9 cellular contexts compared by ENCODE assay signal in the genomic region with DNA sequence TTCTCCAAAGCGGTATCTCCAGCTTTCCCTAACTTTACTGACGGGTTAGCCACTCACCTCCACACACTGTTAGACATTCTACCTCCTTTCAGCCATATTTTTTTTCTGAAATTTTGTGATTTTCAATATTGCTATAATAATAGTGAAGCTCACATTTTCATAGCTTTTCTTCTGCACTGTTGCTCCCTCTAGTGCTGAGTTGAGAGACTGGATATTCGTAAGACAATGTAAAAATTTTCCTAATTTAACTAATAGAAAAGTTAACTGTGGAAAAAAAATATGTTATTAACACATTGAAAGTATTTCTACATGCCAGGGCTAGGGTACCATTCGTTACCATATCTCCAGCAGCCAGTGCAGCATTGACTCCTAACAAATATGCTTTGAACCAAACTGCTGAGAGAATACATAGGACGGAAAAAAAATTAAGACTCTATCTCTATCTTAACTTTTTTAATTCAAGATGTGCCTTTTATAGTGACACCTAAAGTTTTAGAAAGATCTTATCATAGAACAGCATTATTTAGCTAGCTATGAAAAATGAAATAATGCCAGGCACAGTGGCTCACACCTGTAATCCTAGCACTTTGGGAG. TPM values are rescaled to one million over a fixed set of nuclear protein-coding genes. Genes with fewer than 3 reads are reported as not detected.
DNase-seq lines count a peak whose midpoint lies in the region; ATAC-seq and TF ChIP-seq lines count a peak whose summit lies in the region.
"Had no signal": no experiment of that assay in that cellular context is flagged by ENCODE, and none has a peak within 500 bp of the region (broad histone marks: within the 10 kb centered on the region; RNA-seq: fewer than 3 reads in every experiment).

No MANE protein-coding gene starts in this region.

- H3K36me3 ChIP-seq in H7 (replicated peaks; ENCODE audit: control insufficient read depth, insufficient read depth, low read length) = no peaks in the 10 kb centered on the region

- peak; percentile 54 for ATAC-seq in omental fat pad (ENCODE audit: low FRiP score)

- H3K27me3 ChIP-seq in H7 (ENCODE audit: control insufficient read depth, insufficient read depth, low read length) = no peaks in the 10 kb centered on the region

- H3K27me3 Mint-ChIP-seq in activated naive CD4-positive, alpha-beta T cell treated with anti-CD3 and anti-CD28 coated beads for 36 hours (ENCODE audit: low read depth) = peaks cover 5% of the 10 kb centered on the region

- peaks cover 7% of the 10 kb centered on the region for H3K4me1 Mint-ChIP-seq in activated naive CD4-positive, alpha-beta T cell treated with anti-CD3 and anti-CD28 coated beads for 36 hours (ENCODE audit: low read depth)

- CTCF ChIA-PET in activated naive CD4-positive, alpha-beta T cell treated with anti-CD3 and anti-CD28 coated beads for 36 hours (lab: Charles Lee) = interaction anchor here (0.5 to 4.6 kb wide), 8 partner anchors 10 to 621 kb away, joined by 3 to 43 read pairs (median 3); no protein-coding TSS in a partner anchor

- intact Hi-C loops in activated naive CD4-positive, alpha-beta T cell treated with anti-CD3 and anti-CD28 coated beads for 36 hours (cut with micrococcal nuclease) = loop anchor here (1.0 to 5.0 kb wide), 2 partner anchors 218 to 292 kb away; partner anchors contain the start of gene KCNJ8

- DNase-seq in DMS114 treated with DMSO at 0.1 percent for 48 hours (lab: John Stamatoyannopoulos, UW; ENCODE audit: unreplicated experiment) (peak; percentile 13), LNCaP clone FGC (ENCODE audit: low read depth) (no peak), dedifferentiated amniotic fluid mesenchymal stem cell (ENCODE audit: extremely low spot score) (peak; percentile 63), omental fat pad (ENCODE audit: low spot score) (no peak), H7 (no peak), NCI-H146 (lab: John Stamatoyannopoulos, UW) (no peak)
- DNase-seq in activated effector memory CD4-positive, alpha-beta T cell treated with Interleukin-2 at 50 U/mL for 16 hours = no peak
- DNase-seq in activated naive CD4-positive, alpha-beta T cell treated with anti-CD3 and anti-CD28 coated beads for 36 hours = no peak

- no peak overlapping the region for H3K4me3 ChIP-seq in LNCaP clone FGC (ENCODE audit: low read depth, low read length)
- H3K4me3 ChIP-seq in H7 (ENCODE audit: insufficient read depth, low read depth, low read length) = no peak overlapping the region

- no peaks in the 10 kb centered on the region for H3K36me3 Mint-ChIP-seq in activated naive CD4-positive, alpha-beta T cell treated with anti-CD3 and anti-CD28 coated beads for 36 hours (ENCODE audit: low read depth)
- H3K36me3 Mint-ChIP-seq: activated naive CD8-positive, alpha-beta T cell had no signal

- H3K27ac Mint-ChIP-seq in activated naive CD4-positive, alpha-beta T cell treated with anti-CD3 and anti-CD28 coated beads for 36 hours = no peak overlapping the region
- H3K27ac Mint-ChIP-seq: activated naive CD8-positive, alpha-beta T cell had no signal

- H3K9me3 Mint-ChIP-seq in activated naive CD4-positive, alpha-beta T cell treated with anti-CD3 and anti-CD28 coated beads for 36 hours = no peaks in the 10 kb centered on the region

- H3K4me3 Mint-ChIP-seq in activated naive CD4-positive, alpha-beta T cell treated with anti-CD3 and anti-CD28 coated beads for 36 hours = no peak overlapping the region
- H3K4me3 Mint-ChIP-seq: activated naive CD8-positive, alpha-beta T cell had no signal

- TF ChIP-seq CTCF in LNCaP clone FGC (IDR thresholded peaks at IDR 0.05; ENCODE audit: control insufficient read depth, extremely low read depth, insufficient read depth) (peak; percentile 68), omental fat pad (IDR thresholded peaks at IDR 0.05) (no peak)

RNA-seq across cellular contexts. Expression of gene ABCC9, which starts 48.7 kb away (rescaled TPM):
- total RNA-seq in omental fat pad = 10 to 100 TPM; 37.9 to 64.2 (median 54.4) TPM
- not detected in 2 replicates for total RNA-seq in H7 (2014; rRNA removed; shearing (Covaris generic))
- not detected for total RNA-seq in activated naive CD4-positive, alpha-beta T cell treated with anti-CD3 and anti-CD28 coated beads for 36 hours

RNA-seq across cellular contexts. Expression of gene CMAS, which starts 56.1 kb away (rescaled TPM):
- total RNA-seq in omental fat pad = 10 to 100 TPM; 15.4 to 25.9 (median 18.9) TPM
- total RNA-seq in H7 (2014; rRNA removed; shearing (Covaris generic)) = 62.4 and 71.7 TPM in 2 replicates
- 10 to 100 TPM; 47.3 to 48.5 TPM for total RNA-seq in activated naive CD4-positive, alpha-beta T cell treated with anti-CD3 and anti-CD28 coated beads for 36 hours

Comparison
In these comparisons a context has a peak if more than half of its experiments do, and no peak if none do; other contexts are left out.
1. DNase-seq: peak in DMS114 treated with DMSO at 0.1 percent for 48 hours (single experiment) and dedifferentiated amniotic fluid mesenchymal stem cell (single experiment); none in LNCaP clone FGC (single experiment), omental fat pad (single experiment), activated effector memory CD4-positive, alpha-beta T cell treated with Interleukin-2 at 50 U/mL for 16 hours (single experiment), H7 (single experiment), activated naive CD4-positive, alpha-beta T cell treated with anti-CD3 and anti-CD28 coated beads for 36 hours (single experiment) and NCI-H146 (single experiment).
2. RNA of gene ABCC9, which starts 48.7 kb away (total RNA-seq): 37.9 to 64.2 TPM in omental fat pad; not detected in H7 and not detected in activated naive CD4-positive, alpha-beta T cell treated with anti-CD3 and anti-CD28 coated beads for 36 hours; every median in the first group is over 10 times any median in the second.